ENCODE assay signal across 9 cellular contexts in genomic region chr2:160394153-160394552, GRCh38.
A peak's percentile ranks its signal among the peaks of the same experiment; 100 is the strongest.
DNase-seq lines count a peak whose midpoint lies in the region; ATAC-seq, FAIRE-seq and TF ChIP-seq lines count a peak whose summit lies in the region.
"Had no signal": no experiment of that assay in that cellular context is flagged by ENCODE, and none has a peak within 500 bp of the region (broad histone marks: within the 10 kb centered on the region; RNA-seq: fewer than 3 reads in every experiment).

No MANE protein-coding gene starts in this region.

- no TSS peak for BruUV-seq in PC-3 (replicated peaks; lab: Mats Ljungman, UMichigan)

- peak overlapping the region; percentile 68 for H3K27ac Mint-ChIP-seq in activated CD4-positive, alpha-beta T cell treated with anti-CD3 and anti-CD28 coated beads, Interleukin-2, amount 10 ng/mL, durations not matched to agents 24 days and 14 days

- H3F3A ChIP-seq in PC-3 (ENCODE audit: low read length, unreplicated experiment) = peaks cover 7% of the 10 kb centered on the region

- H3K4me1 Mint-ChIP-seq in activated CD4-positive, alpha-beta T cell treated with anti-CD3 and anti-CD28 coated beads, Interleukin-2, amount 10 ng/mL, durations not matched to agents 24 days and 14 days = peaks cover 44% of the 10 kb centered on the region

- no peak for DNase-seq in activated CD4-positive, alpha-beta T cell treated with anti-CD3 and anti-CD28 coated beads, Interleukin-2, amount 10 ng/mL, durations not matched to agents 24 days and 14 days
- DNase-seq in activated CD4-positive, alpha-beta T cell treated with anti-CD3 and anti-CD28 coated beads, Interleukin-2, amount 50 U/mL, for 4 hours = no peak
- DNase-seq in PC-3 = no peak
- no peak for DNase-seq in left ventricle myocardium inferior
- DNase-seq in NCI-H82 (lab: John Stamatoyannopoulos, UW) = no peak
- no peak for DNase-seq in urothelium cell line (ENCODE audit: low spot score)

- no peak for FAIRE-seq in urothelium cell line (lab: Jason Lieb, UNC)
- FAIRE-seq: TTC549 had no signal

- H3K36me3 ChIP-seq in PC-3 (ENCODE audit: low read depth, low read length) (no peaks in the 10 kb centered on the region), neutrophil (no peaks in the 10 kb centered on the region), left ventricle myocardium inferior (no peaks in the 10 kb centered on the region)

- H3K9me3 ChIP-seq in PC-3 (ENCODE audit: low read length) (no peaks in the 10 kb centered on the region), neutrophil (no peaks in the 10 kb centered on the region), left ventricle myocardium inferior (replicated peaks) (no peaks in the 10 kb centered on the region)

- peaks cover 11% of the 10 kb centered on the region for H3K36me3 Mint-ChIP-seq in activated CD4-positive, alpha-beta T cell treated with anti-CD3 and anti-CD28 coated beads, Interleukin-2, amount 10 ng/mL, durations not matched to agents 24 days and 14 days (ENCODE audit: low read depth)

- H3K4me3 Mint-ChIP-seq in activated CD4-positive, alpha-beta T cell treated with anti-CD3 and anti-CD28 coated beads, Interleukin-2, amount 10 ng/mL, durations not matched to agents 24 days and 14 days = peak overlapping the region; percentile 45

- intact Hi-C loops in activated CD4-positive, alpha-beta T cell treated with anti-CD3 and anti-CD28 coated beads, Interleukin-2, amount 10 ng/mL, durations not matched to agents 24 days and 14 days (cut with micrococcal nuclease) = loop anchor here (1.0 to 5.0 kb wide), 3 partner anchors 12 to 42 kb away; no protein-coding TSS in a partner anchor
- intact Hi-C loops in PC-3 (cut with micrococcal nuclease) (no loop called here), left ventricle myocardium inferior (cut with micrococcal nuclease) (no loop called here)

- H3K9me2 ChIP-seq in PC-3 (replicated peaks; ENCODE audit: low read length) = no peaks in the 10 kb centered on the region

- TF ChIP-seq CTCF in PC-3 (conservative IDR thresholded peaks at IDR 0.05; ENCODE audit: low read depth, low read length) (no peak), neutrophil (IDR thresholded peaks at IDR 0.05) (no peak), left ventricle myocardium inferior (IDR thresholded peaks at IDR 0.05; ENCODE audit: borderline replicate concordance) (no peak)

- H3K27ac ChIP-seq in PC-3 (ENCODE audit: low read length) (0 out of 2 replicates have a peak overlapping the region, but pooled peaks have one; percentile 0), neutrophil (peak overlapping the region; percentile 89), left ventricle myocardium inferior (replicated peaks) (no peak overlapping the region)

- CTCF ChIA-PET in PC-3 (lab: Charles Lee) = no interaction called here

- no peaks in the 10 kb centered on the region for H4K20me1 ChIP-seq in PC-3 (ENCODE audit: low read length)

- no peaks in the 10 kb centered on the region for H3K27me3 ChIP-seq in PC-3 (ENCODE audit: low read length)
- no peaks in the 10 kb centered on the region for H3K27me3 ChIP-seq in neutrophil
- no peaks in the 10 kb centered on the region for H3K27me3 ChIP-seq in left ventricle myocardium inferior (ENCODE audit: low read depth)

- H3K27me3 Mint-ChIP-seq in activated CD4-positive, alpha-beta T cell treated with anti-CD3 and anti-CD28 coated beads, Interleukin-2, amount 10 ng/mL, durations not matched to agents 24 days and 14 days = no peaks in the 10 kb centered on the region

- no peak overlapping the region for H3K4me2 ChIP-seq in PC-3 (ENCODE audit: low read length)

- H2AFZ ChIP-seq in PC-3 (ENCODE audit: low read length) = no peak overlapping the region

- ATAC-seq in HG02973 (IDR thresholded peaks at IDR 0.05; ENCODE audit: unreplicated experiment) (peak; percentile 100), PC-3 (no peak)

- peaks cover 99% of the 10 kb centered on the region for H3K79me2 ChIP-seq in PC-3 (ENCODE audit: low read length)

- H3K9ac ChIP-seq in PC-3 (ENCODE audit: low read length) = no peak overlapping the region

- POLR2A ChIA-PET in PC-3 (lab: Charles Lee; ENCODE audit: unreplicated experiment) = no interaction called here

- H3K4me1 ChIP-seq in PC-3 (ENCODE audit: insufficient read depth, low read length) (peaks cover 70% of the 10 kb centered on the region), neutrophil (ENCODE audit: control insufficient read depth in 1 of 2, insufficient read depth in 1 of 2, low read depth in 1 of 2, low read length in 1 of 2) (peaks cover 87 to 99% of the 10 kb centered on the region in 2 experiments), left ventricle myocardium inferior (peaks cover 94% of the 10 kb centered on the region)

- H3K4me3 ChIP-seq in PC-3 (ENCODE audit: low read length) (no peak overlapping the region), neutrophil (ENCODE audit: low read depth in 1 of 2, low read length in 1 of 2) (peak overlapping the region; percentile 11 to 47), left ventricle myocardium inferior (no peak overlapping the region)

- H3K9me3 Mint-ChIP-seq in activated CD4-positive, alpha-beta T cell treated with anti-CD3 and anti-CD28 coated beads, Interleukin-2, amount 10 ng/mL, durations not matched to agents 24 days and 14 days = no peaks in the 10 kb centered on the region

Comparison
In these comparisons a context has a peak if more than half of its experiments do, and no peak if none do; other contexts are left out.
1. H3K4me3 ChIP-seq: peak in neutrophil (2 of 2); none in PC-3 (single experiment) and left ventricle myocardium inferior (single experiment).